ENCODE assay signal across 26 cellular contexts in genomic region chr16:52863000-52863399, GRCh38.
"Had no signal": no experiment of that assay in that cellular context is flagged by ENCODE, and none has a peak within 500 bp of the region (broad histone marks: within the 10 kb centered on the region; RNA-seq: fewer than 3 reads in every experiment).

No MANE protein-coding gene starts in this region.

- FAIRE-seq: K562, TTC549 had no signal

- ATAC-seq: activated CD4-positive, alpha-beta T cell treated with anti-CD3 and anti-CD28 coated beads for 36 hours; activated T-helper 17 cell treated with anti-CD3 and anti-CD28 coated beads, Interleukin-2, amount 50 U/mL, for 72 hours; K562; T-helper 17 cell had no signal

- H3K4me1 ChIP-seq: breast epithelium had no signal

- H3K4me3 Mint-ChIP-seq: activated CD4-positive, alpha-beta memory T cell treated with anti-CD3 and anti-CD28 coated beads, Interleukin-2, amount 10 ng/mL, durations not matched to agents 7 days and 5 days; activated CD4-positive, alpha-beta T cell treated with anti-CD3 and anti-CD28 coated beads for 36 hours; activated naive CD4-positive, alpha-beta T cell treated with anti-CD3 and anti-CD28 coated beads for 36 hours; activated naive CD8-positive, alpha-beta T cell; activated T-helper 17 cell treated with anti-CD3 and anti-CD28 coated beads, Interleukin-2, amount 50 U/mL, for 72 hours; T-helper 17 cell had no signal

- H3K36me3 ChIP-seq: breast epithelium had no signal

- H3K4me1 Mint-ChIP-seq: activated CD4-positive, alpha-beta memory T cell treated with anti-CD3 and anti-CD28 coated beads, Interleukin-2, amount 10 ng/mL, durations not matched to agents 7 days and 5 days; activated CD4-positive, alpha-beta T cell treated with anti-CD3 and anti-CD28 coated beads for 36 hours; activated T-helper 17 cell treated with anti-CD3 and anti-CD28 coated beads, Interleukin-2, amount 50 U/mL, for 72 hours; T-helper 17 cell had no signal

- H3K27ac Mint-ChIP-seq: activated CD4-positive, alpha-beta memory T cell treated with anti-CD3 and anti-CD28 coated beads, Interleukin-2, amount 10 ng/mL, durations not matched to agents 7 days and 5 days; activated CD4-positive, alpha-beta T cell treated with anti-CD3 and anti-CD28 coated beads for 36 hours; activated naive CD4-positive, alpha-beta T cell treated with anti-CD3 and anti-CD28 coated beads for 36 hours; activated naive CD8-positive, alpha-beta T cell; activated T-helper 17 cell treated with anti-CD3 and anti-CD28 coated beads, Interleukin-2, amount 50 U/mL, for 72 hours; T-helper 17 cell had no signal

- H3K9me3 ChIP-seq: breast epithelium had no signal

- DNase-seq: activated CD4-positive, alpha-beta memory T cell treated with anti-CD3 and anti-CD28 coated beads, Interleukin-2, amount 10 ng/mL, durations not matched to agents 7 days and 5 days; activated CD4-positive, alpha-beta T cell treated with anti-CD3 and anti-CD28 coated beads for 36 hours; activated CD4-positive, alpha-beta T cell treated with anti-CD3 and anti-CD28 coated beads, Interleukin-2, amount 50 U/mL, for 1 hour; activated CD4-positive, CD25-positive, alpha-beta regulatory T cell; activated gamma-delta T cell; activated naive CD4-positive, alpha-beta T cell treated with anti-CD3 and anti-CD28 coated beads for 36 hours; activated T-cell treated with anti-CD3 and anti-CD28 coated beads for 4 hours; activated T-cell treated with anti-CD3 and anti-CD28 coated beads, Interleukin-2, amount 50 U/mL, for 48 hours; caudate nucleus; Karpas-422; NCI-H1092 treated with DMSO at 0.1 percent for 48 hours; NCI-H1436 treated with DMSO at 0.1 percent for 48 hours; NCI-H1930; NCI-H2107; NCI-H2171 treated with DMSO at 0.1 percent for 48 hours; NCI-H446; NCI-H526; NCI-H82; SIG-M5; T-helper 17 cell; T-helper 9 cell had no signal

- H3K4me3 ChIP-seq: breast epithelium, K562 had no signal

- H3K27ac ChIP-seq: breast epithelium had no signal

- H3K36me3 Mint-ChIP-seq: activated naive CD8-positive, alpha-beta T cell had no signal

- H3K9me3 Mint-ChIP-seq: activated CD4-positive, alpha-beta memory T cell treated with anti-CD3 and anti-CD28 coated beads, Interleukin-2, amount 10 ng/mL, durations not matched to agents 7 days and 5 days; activated T-helper 17 cell treated with anti-CD3 and anti-CD28 coated beads, Interleukin-2, amount 50 U/mL, for 72 hours had no signal

- H3K27me3 Mint-ChIP-seq: activated CD4-positive, alpha-beta memory T cell treated with anti-CD3 and anti-CD28 coated beads, Interleukin-2, amount 10 ng/mL, durations not matched to agents 7 days and 5 days; activated T-helper 17 cell treated with anti-CD3 and anti-CD28 coated beads, Interleukin-2, amount 50 U/mL, for 72 hours; T-helper 17 cell had no signal

- H3K27me3 ChIP-seq: breast epithelium had no signal
